ENCODE assay signal across 29 cellular contexts in genomic region chr7:90313908-90314307, GRCh38. TPM values are rescaled to one million over a fixed set of nuclear protein-coding genes. Genes with fewer than 3 reads are reported as not detected.
DNase-seq lines count a peak whose midpoint lies in the region; ATAC-seq, FAIRE-seq and TF ChIP-seq lines count a peak whose summit lies in the region.
"Had no signal": no experiment of that assay in that cellular context is flagged by ENCODE, and none has a peak within 500 bp of the region (broad histone marks: within the 10 kb centered on the region; RNA-seq: fewer than 3 reads in every experiment).

No MANE protein-coding gene starts in this region.

- H3K9me3 ChIP-seq in HepG2 (ENCODE audit: low read length), result no peaks in the 10 kb centered on the region
- no peaks in the 10 kb centered on the region for H3K9me3 ChIP-seq in right lobe of liver
- H3K9me3 ChIP-seq in K562 (replicated peaks; ENCODE audit: control insufficient read depth, insufficient read depth, low read depth, low read length), result no peaks in the 10 kb centered on the region
- H3K9me3 ChIP-seq in heart left ventricle, result no peaks in the 10 kb centered on the region
- H3K9me3 ChIP-seq: BE2C, BLaER1 had no signal

- no peak overlapping the region for H3K27ac ChIP-seq in HepG2 (ENCODE audit: extremely low read length, insufficient read depth, low read length)
- H3K27ac ChIP-seq in right lobe of liver, result no peak overlapping the region
- H3K27ac ChIP-seq in K562 (ENCODE audit: extremely low read depth, low read depth, low read length), result no peak overlapping the region
- no peak overlapping the region for H3K27ac ChIP-seq in heart left ventricle
- H3K27ac ChIP-seq: 22Rv1, BLaER1 had no signal

- no peaks in the 10 kb centered on the region for H3K36me3 ChIP-seq in HepG2 (replicated peaks in 1 of 2; ENCODE audit: control insufficient read depth in 1 of 2, insufficient read depth in 2 of 2, low read length in 2 of 2)
- H3K36me3 ChIP-seq in right lobe of liver, result no peaks in the 10 kb centered on the region
- H3K36me3 ChIP-seq in K562 (ENCODE audit: control insufficient read depth, insufficient read depth, low read length), result no peaks in the 10 kb centered on the region
- H3K36me3 ChIP-seq in heart left ventricle, result peaks cover 0 to 13% (median 0%) of the 10 kb centered on the region in 9 donors
- H3K36me3 ChIP-seq: BE2C, BLaER1 had no signal

- TF ChIP-seq CTCF in HepG2 (CRISPR knock-in tag; IDR thresholded peaks at IDR 0.05) (no peak), right lobe of liver (IDR thresholded peaks at IDR 0.05) (no peak), K562 (IDR thresholded peaks at IDR 0.05 in 2 of 3, conservative IDR thresholded peaks at IDR 0.05 in 1 of 3; ENCODE audit: insufficient read depth in 2 of 3, low read depth in 1 of 3, low read length in 3 of 3) (no peak), heart left ventricle (IDR thresholded peaks at IDR 0.05) (no peak)

- no peaks in the 10 kb centered on the region for H3K9me1 ChIP-seq in K562 (ENCODE audit: control insufficient read depth, insufficient read depth, low read length)

- H4K20me1 ChIP-seq in HepG2 (ENCODE audit: insufficient read depth, low read length), result no peaks in the 10 kb centered on the region
- H4K20me1 ChIP-seq in K562 (replicated peaks; ENCODE audit: control insufficient read depth, insufficient read depth, low read length), result no peaks in the 10 kb centered on the region
- H4K20me1 ChIP-seq: BLaER1 had no signal

- CTCF ChIA-PET in HepG2 (lab: Yijun Ruan, JAX; ENCODE audit: low intra/inter-chr PET ratio, low total read pairs) (no interaction called here), K562 (lab: Yijun Ruan, JAX; ENCODE audit: low intra/inter-chr PET ratio) (no interaction called here)

- in situ Hi-C loops in HepG2 (cut with HindIII; ENCODE audit: extremely low pct_ligation_motif_present, low pct_unique_long_range_greater_than_20kb), result no loop called here
- in situ Hi-C loops in K562 (cut with MboI), result no loop called here

- H3K27me3 ChIP-seq in HepG2 (ENCODE audit: control insufficient read depth in 1 of 2, insufficient read depth in 2 of 2, low read length in 2 of 2) (no peaks in the 10 kb centered on the region), right lobe of liver (no peaks in the 10 kb centered on the region), K562 (ENCODE audit: control insufficient read depth in 2 of 2, insufficient read depth in 2 of 2, low read length in 2 of 2) (no peaks in the 10 kb centered on the region; a peak in 1 of 5 replicates), heart left ventricle (peaks cover 0 to 14% (median 0%) of the 10 kb centered on the region in 9 donors)
- H3K27me3 ChIP-seq: BLaER1 had no signal

- BruUV-seq in HepG2 (replicated peaks; lab: Mats Ljungman, UMichigan), result no TSS peak
- no TSS peak for BruUV-seq in K562 (replicated peaks; lab: Mats Ljungman, UMichigan)

- H3K79me2 ChIP-seq in HepG2 (ENCODE audit: insufficient read depth, low read length), result no peaks in the 10 kb centered on the region
- no peaks in the 10 kb centered on the region for H3K79me2 ChIP-seq in K562 (ENCODE audit: control insufficient read depth, insufficient read depth, low read length)

- ATAC-seq in HepG2, result no peak
- no peak for ATAC-seq in right lobe of liver
- no peak for ATAC-seq in K562
- ATAC-seq in GM21526 (IDR thresholded peaks at IDR 0.05; ENCODE audit: low FRiP score, unreplicated experiment), result no peak
- ATAC-seq in heart left ventricle, result no peak
- ATAC-seq: GM12878 had no signal

- H3K4me1 ChIP-seq in HepG2 (ENCODE audit: insufficient read depth, low read length) (peaks cover 13% of the 10 kb centered on the region; the same call in 1 of the 2 replicates), right lobe of liver (no peaks in the 10 kb centered on the region), K562 (replicated peaks in 1 of 2; ENCODE audit: control insufficient read depth in 2 of 2, insufficient read depth in 2 of 2, low read length in 2 of 2) (no peaks in the 10 kb centered on the region), heart left ventricle (no peaks in the 10 kb centered on the region)
- H3K4me1 ChIP-seq: BE2C, BLaER1 had no signal

- H3K4me3 ChIP-seq in HepG2 (replicated peaks in 1 of 3; ENCODE audit: insufficient read depth in 1 of 3, low read depth in 2 of 3, low read length in 3 of 3) (no peak overlapping the region), right lobe of liver (no peak overlapping the region), K562 (no peak overlapping the region), heart left ventricle (no peak overlapping the region)
- H3K4me3 ChIP-seq: BLaER1, GM12878 had no signal

- H2AFZ ChIP-seq in HepG2 (ENCODE audit: low read length) (no peak overlapping the region), K562 (ENCODE audit: low read depth, low read length) (no peak overlapping the region)

- DNase-seq in HepG2 (ENCODE audit: low spot score) (no peak), right lobe of liver (no peak), K562 (ENCODE audit: extremely low read depth in 1 of 4, low spot score in 3 of 4) (no peak), heart left ventricle (no peak)
- DNase-seq: ACHN; BE2C; C1 segment of cervical spinal cord; CD4-positive, alpha-beta memory T cell; CD4-positive, CD25-positive, alpha-beta regulatory T cell; CD8-positive, alpha-beta memory T cell; COR-L47; DMS 273 treated with DMSO at 0.1 percent for 48 hours; DMS153; DMS53; DMS79; DND-41; EL; GDM1 had no signal

- FAIRE-seq in HepG2 (lab: Jason Lieb, UNC) (no peak), K562 (lab: Jason Lieb, UNC) (no peak)
- FAIRE-seq: GM12878, GM19239 had no signal

- H3K4me2 ChIP-seq in HepG2 (ENCODE audit: low read depth, low read length) (no peak overlapping the region), K562 (ENCODE audit: insufficient read depth, low read length) (no peak overlapping the region)
- H3K4me2 ChIP-seq: BLaER1 had no signal

- TF ChIP-seq POLR2A in HepG2 (IDR thresholded peaks at IDR 0.05; ENCODE audit: insufficient read depth in 1 of 2, low read depth in 2 of 2, low read length in 2 of 2), result no peak
- TF ChIP-seq POLR2A in right lobe of liver (IDR thresholded peaks at IDR 0.05), result no peak
- TF ChIP-seq POLR2A in K562 (conservative IDR thresholded peaks at IDR 0.05), result no peak
- TF ChIP-seq POLR2A in heart left ventricle (IDR thresholded peaks at IDR 0.05), result no peak

- TF ChIP-seq RAD21 in HepG2 (CRISPR knock-in tag; IDR thresholded peaks at IDR 0.05), result no peak
- no peak for TF ChIP-seq RAD21 in K562 (CRISPR knock-in tag; conservative IDR thresholded peaks at IDR 0.05 in 1 of 2, IDR thresholded peaks at IDR 0.05 in 1 of 2)

- intact Hi-C loops in HepG2 (cut with micrococcal nuclease; ENCODE audit: unreplicated experiment) (loop anchor here (10.0 kb wide), 1 partner anchor 461 kb away; no protein-coding TSS in a partner anchor), right lobe of liver (cut with DNase I) (no loop called here), K562 (cut with micrococcal nuclease) (loop anchor here (2.0 kb wide), 1 partner anchor 113 kb away; no protein-coding TSS in a partner anchor), heart left ventricle (cut with DNase I) (loop anchor here in 4 of 10 donors (5.0 to 10.0 kb wide), 2 partner anchors 111 to 113 kb away; no protein-coding TSS in a partner anchor)

- WGBS in HepG2 (ENCODE audit: low lambda C conversion rate), result 68% methylated on average over 4 of the region's 4 CpGs
- WGBS in right lobe of liver (ENCODE audit: insufficient coverage, low coverage, low lambda C conversion rate, missing lambda C conversion rate), result 63% methylated on average over 4 of the region's 4 CpGs
- 3% methylated on average over 4 of the region's 4 CpGs for WGBS in K562 (ENCODE audit: insufficient coverage, low coverage, missing lambda C conversion rate)
- 68 to 70% (median 69%) methylated on average over 4 of the region's 4 CpGs for WGBS in heart left ventricle, 4 donors

- POLR2A ChIA-PET in HepG2 (lab: Yijun Ruan, JAX) (no interaction called here), K562 (lab: Yijun Ruan, JAX) (interaction anchor here (0.6 kb wide), 1 partner anchor 223 kb away, joined by 3 read pairs; no protein-coding TSS in a partner anchor)

- no peak for TF ChIP-seq EP300 in HepG2 (IDR thresholded peaks at IDR 0.05; ENCODE audit: low read depth in 2 of 2, low read length in 2 of 2)
- TF ChIP-seq EP300 in HepG2 (CRISPR knock-in tag; IDR thresholded peaks at IDR 0.05; ENCODE audit: borderline replicate concordance), result no peak
- TF ChIP-seq EP300 in K562 (IDR thresholded peaks at IDR 0.05; ENCODE audit: low read length), result no peak

- H3K9ac ChIP-seq in HepG2 (ENCODE audit: insufficient read depth, low read depth, low read length) (no peak overlapping the region), K562 (ENCODE audit: insufficient read depth in 1 of 2, low read depth in 2 of 2, low read length in 2 of 2) (no peak overlapping the region)
- H3K9ac ChIP-seq: BLaER1 had no signal

RNA-seq across cellular contexts. Expression of gene FAM237B, which starts 7.2 kb away (rescaled TPM):
- total RNA-seq in HepG2 (2016; rRNA removed; fragmentation: Illumina TruSeq; extraction: Trizol) (not detected in 2 replicates), right lobe of liver (not detected), K562 (2014; rRNA removed) (not detected in 2 replicates), K562 (2014; rRNA removed; fragmentation: Illumina TruSeq; extraction: Trizol) (not detected in 2 replicates), K562 (2015; rRNA removed; fragmentation: Illumina TruSeq; extraction: Trizol) (not detected in 2 replicates), K562 (2021) (not detected in 2 replicates), heart left ventricle (not detected)
- total RNA-seq in HepG2 (2016; cell fraction: cytosol; rRNA removed; fragmentation: Illumina TruSeq; extraction: Trizol; ENCODE audit: low read depth), result not detected in 2 replicates
- total RNA-seq in HepG2 (2016; cell fraction: insoluble cytoplasmic fraction; rRNA removed; fragmentation: Illumina TruSeq; extraction: Trizol), result not detected in 2 replicates
- total RNA-seq in HepG2 (2016; cell fraction: membrane; rRNA removed; fragmentation: Illumina TruSeq; extraction: Trizol), result not detected in 2 replicates
- not detected in 2 replicates for total RNA-seq in HepG2 (2016; cell fraction: nucleus; rRNA removed; fragmentation: Illumina TruSeq; extraction: Trizol)
- polyA plus RNA-seq in HepG2 (2011; rRNA removed) (not detected in 2 replicates), K562 (2011; rRNA removed) (not detected in 2 replicates), K562 (2014; fragmentation: Illumina TruSeq; extraction: Trizol) (not detected in 2 replicates), K562 (2014; fragmentation: Nextera tagmentation; extraction: Ambion mirVana) (not detected), K562 (2014; rRNA removed) (not detected in 2 replicates), heart left ventricle (not detected)
- not detected in 2 replicates for polyA plus RNA-seq in HepG2 (2011; cell fraction: cytosol; rRNA removed)
- not detected in 2 replicates for polyA plus RNA-seq in HepG2 (2011; cell fraction: nucleus; rRNA removed)
- polyA plus RNA-seq in HepG2 (2012), result not detected in 2 replicates
- polyA plus RNA-seq in HepG2 (2016; cell fraction: cytosol; fragmentation: Illumina TruSeq; extraction: Trizol; ENCODE audit: low read depth), result not detected in 2 replicates
- polyA plus RNA-seq in HepG2 (2016; cell fraction: insoluble cytoplasmic fraction; fragmentation: Illumina TruSeq; extraction: Trizol; ENCODE audit: low read depth), result not detected in 2 replicates
- polyA plus RNA-seq in HepG2 (2016; cell fraction: membrane; fragmentation: Illumina TruSeq; extraction: Trizol; ENCODE audit: low read depth), result not detected in 2 replicates
- polyA plus RNA-seq in HepG2 (2016; cell fraction: nucleus; fragmentation: Illumina TruSeq; extraction: Trizol; ENCODE audit: insufficient read depth, low read depth), result not detected in 2 replicates
- not detected in 2 replicates for polyA minus RNA-seq in HepG2 (2011; rRNA and poly(A)+ RNA removed; ENCODE audit: low replicate concordance)
- polyA minus RNA-seq in HepG2 (2011; cell fraction: cytosol; rRNA and poly(A)+ RNA removed), result not detected in 2 replicates
- not detected in 2 replicates for polyA minus RNA-seq in HepG2 (2011; cell fraction: nucleus; rRNA and poly(A)+ RNA removed)
- total RNA-seq in K562 (2011; cell fraction: chromatin; rRNA removed; ENCODE audit: low replicate concordance), result not detected in 2 replicates
- total RNA-seq in K562 (2011; cell fraction: nucleolus; rRNA removed), result not detected in 2 replicates
- total RNA-seq in K562 (2011; cell fraction: nucleoplasm; rRNA removed), result not detected in 2 replicates
- polyA plus RNA-seq in K562 (2011; cell fraction: cytosol; rRNA removed), result not detected in 2 replicates
- polyA plus RNA-seq in K562 (2011; cell fraction: nucleus; rRNA removed), result not detected in 2 replicates
- polyA plus RNA-seq in K562 (2012), result not detected in 2 replicates
- polyA minus RNA-seq in K562 (2011; rRNA and poly(A)+ RNA removed), result not detected in 2 replicates
- polyA minus RNA-seq in K562 (2011; cell fraction: cytosol; rRNA and poly(A)+ RNA removed), result not detected in 2 replicates
- not detected in 2 replicates for polyA minus RNA-seq in K562 (2011; cell fraction: nucleus; rRNA and poly(A)+ RNA removed)
- total RNA-seq: A172; A673; CD4-positive, alpha-beta memory T cell; CD4-positive, CD25-positive, alpha-beta regulatory T cell; CD8-positive, alpha-beta memory T cell; Daoy; G401; GM12878 had no signal
- polyA plus RNA-seq: AG04450; CD14-positive monocyte; CD4-positive, alpha-beta memory T cell; CD4-positive, CD25-positive, alpha-beta regulatory T cell; CD8-positive, alpha-beta memory T cell; GM12878 had no signal

RNA-seq across cellular contexts. Expression of gene GTPBP10, which starts 32.6 kb away (rescaled TPM):
- total RNA-seq in HepG2 (2016; rRNA removed; fragmentation: Illumina TruSeq; extraction: Trizol), result 38.7 and 54.6 TPM in 2 replicates
- total RNA-seq in HepG2 (2016; cell fraction: cytosol; rRNA removed; fragmentation: Illumina TruSeq; extraction: Trizol; ENCODE audit: low read depth), result 7.6 and 8.5 TPM in 2 replicates
- 32.3 and 61.3 TPM in 2 replicates for total RNA-seq in HepG2 (2016; cell fraction: insoluble cytoplasmic fraction; rRNA removed; fragmentation: Illumina TruSeq; extraction: Trizol)
- 9.0 and 9.3 TPM in 2 replicates for total RNA-seq in HepG2 (2016; cell fraction: membrane; rRNA removed; fragmentation: Illumina TruSeq; extraction: Trizol)
- 23.5 and 26.6 TPM in 2 replicates for total RNA-seq in HepG2 (2016; cell fraction: nucleus; rRNA removed; fragmentation: Illumina TruSeq; extraction: Trizol)
- 10.6 and 13.3 TPM in 2 replicates for polyA plus RNA-seq in HepG2 (2011; rRNA removed)
- 4.1 and 5.9 TPM in 2 replicates for polyA plus RNA-seq in HepG2 (2011; cell fraction: cytosol; rRNA removed)
- 4.8 and 8.4 TPM in 2 replicates for polyA plus RNA-seq in HepG2 (2011; cell fraction: nucleus; rRNA removed)
- polyA plus RNA-seq in HepG2 (2012), result 17.0 and 20.1 TPM in 2 replicates
- 4.0 and 4.2 TPM in 2 replicates for polyA plus RNA-seq in HepG2 (2016; cell fraction: cytosol; fragmentation: Illumina TruSeq; extraction: Trizol; ENCODE audit: low read depth)
- 35.9 and 39.7 TPM in 2 replicates for polyA plus RNA-seq in HepG2 (2016; cell fraction: insoluble cytoplasmic fraction; fragmentation: Illumina TruSeq; extraction: Trizol; ENCODE audit: low read depth)
- polyA plus RNA-seq in HepG2 (2016; cell fraction: membrane; fragmentation: Illumina TruSeq; extraction: Trizol; ENCODE audit: low read depth), result 5.4 and 6.1 TPM in 2 replicates
- 22.5 and 25.4 TPM in 2 replicates for polyA plus RNA-seq in HepG2 (2016; cell fraction: nucleus; fragmentation: Illumina TruSeq; extraction: Trizol; ENCODE audit: insufficient read depth, low read depth)
- polyA minus RNA-seq in HepG2 (2011; rRNA and poly(A)+ RNA removed; ENCODE audit: low replicate concordance), result 0.58 and 3.1 TPM in 2 replicates
- polyA minus RNA-seq in HepG2 (2011; cell fraction: cytosol; rRNA and poly(A)+ RNA removed), result 3.3 and 7.0 TPM in 2 replicates
- 37.6 and 42.6 TPM in 2 replicates for polyA minus RNA-seq in HepG2 (2011; cell fraction: nucleus; rRNA and poly(A)+ RNA removed)
- 10 to 100 TPM; 16.1 to 21.8 (median 18.7) TPM for total RNA-seq in right lobe of liver
- total RNA-seq in K562 (2011; cell fraction: chromatin; rRNA removed; ENCODE audit: low replicate concordance), result 46.1 and 128 TPM in 2 replicates
- total RNA-seq in K562 (2011; cell fraction: nucleolus; rRNA removed), result 21.3 and 33.0 TPM in 2 replicates
- 25.0 and 47.4 TPM in 2 replicates for total RNA-seq in K562 (2011; cell fraction: nucleoplasm; rRNA removed)
- total RNA-seq in K562 (2014; rRNA removed), result 19.3 and 34.6 TPM in 2 replicates
- total RNA-seq in K562 (2014; rRNA removed; fragmentation: Illumina TruSeq; extraction: Trizol), result 78.7 and 91.3 TPM in 2 replicates
- total RNA-seq in K562 (2015; rRNA removed; fragmentation: Illumina TruSeq; extraction: Trizol), result 35.6 and 40.9 TPM in 2 replicates
- total RNA-seq in K562 (2021), result 58.3 and 65.2 TPM in 2 replicates
- polyA plus RNA-seq in K562 (2011; rRNA removed), result 41.8 and 75.2 TPM in 2 replicates
- polyA plus RNA-seq in K562 (2011; cell fraction: cytosol; rRNA removed), result 4.6 and 11.1 TPM in 2 replicates
- 20.4 and 24.2 TPM in 2 replicates for polyA plus RNA-seq in K562 (2011; cell fraction: nucleus; rRNA removed)
- polyA plus RNA-seq in K562 (2012), result 33.3 and 42.8 TPM in 2 replicates
- polyA plus RNA-seq in K562 (2014; fragmentation: Illumina TruSeq; extraction: Trizol), result 62.1 and 89.8 TPM in 2 replicates
- 10 to 100 TPM; 87.7 to 87.9 TPM for polyA plus RNA-seq in K562 (2014; fragmentation: Nextera tagmentation; extraction: Ambion mirVana)
- polyA plus RNA-seq in K562 (2014; rRNA removed), result 53.2 and 76.4 TPM in 2 replicates
- polyA minus RNA-seq in K562 (2011; rRNA and poly(A)+ RNA removed), result 58.9 and 71.1 TPM in 2 replicates
- polyA minus RNA-seq in K562 (2011; cell fraction: cytosol; rRNA and poly(A)+ RNA removed), result 3.0 and 13.5 TPM in 2 replicates
- polyA minus RNA-seq in K562 (2011; cell fraction: nucleus; rRNA and poly(A)+ RNA removed), result 28.3 and 30.2 TPM in 2 replicates
- 10 to 100 TPM in 8 of 9 donors, 1 to 10 TPM in 1; 8.2 to 28.4 (median 20.0) TPM for total RNA-seq in heart left ventricle
- polyA plus RNA-seq in heart left ventricle, result 10 to 100 TPM; 15.5 to 16.8 TPM

Comparison
In these comparisons a context has a peak if more than half of its experiments do, and no peak if none do; other contexts are left out.
1. intact Hi-C loops: an anchor here in HepG2 (10.0 kb wide) and K562 (2.0 kb wide); none called in right lobe of liver.
2. Of the 241 proteins assayed by ChIP-seq in both HepG2 and K562: peak only in HepG2: none; only in K562: MAFG; in both: MAFF and MAFK; in neither: 238.